19 cellular contexts compared by ENCODE assay signal in the genomic region with DNA sequence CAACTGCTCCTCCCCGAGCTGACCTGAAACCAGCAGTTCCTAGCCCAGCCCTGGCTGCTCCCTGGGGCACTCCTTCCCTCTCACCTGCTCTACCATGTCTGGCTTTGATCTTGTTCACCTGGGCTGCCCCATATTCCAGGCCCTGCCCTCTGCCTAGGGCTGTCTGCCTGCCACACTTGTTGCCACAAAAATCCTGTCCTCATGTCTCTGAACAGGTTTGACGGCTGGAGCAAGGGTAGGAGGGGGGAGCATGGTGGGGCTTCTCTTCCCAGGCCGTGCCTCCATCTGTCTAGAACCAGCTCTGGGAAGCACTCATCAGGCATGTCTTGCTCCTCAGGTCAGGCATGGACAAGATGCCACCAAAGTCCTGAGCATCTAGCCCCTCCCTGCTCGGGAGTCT. TPM values are rescaled to one million over a fixed set of nuclear protein-coding genes. Genes with fewer than 3 reads are reported as not detected.
A peak's percentile ranks its signal among the peaks of the same experiment; 100 is the strongest.
DNase-seq lines count a peak whose midpoint lies in the region; ATAC-seq, FAIRE-seq and TF ChIP-seq lines count a peak whose summit lies in the region.
"Had no signal": no experiment of that assay in that cellular context is flagged by ENCODE, and none has a peak within 500 bp of the region (broad histone marks: within the 10 kb centered on the region; RNA-seq: fewer than 3 reads in every experiment).

No MANE protein-coding gene starts in this region.

- no peaks in the 10 kb centered on the region for H3K9me1 ChIP-seq in endothelial cell of umbilical vein (replicated peaks; ENCODE audit: control insufficient read depth, extremely low read depth, insufficient read depth, low read length)

- no peaks in the 10 kb centered on the region for H4K20me1 ChIP-seq in endothelial cell of umbilical vein (replicated peaks; ENCODE audit: control insufficient read depth, extremely low read depth, insufficient read depth, low read length)

- CTCF ChIA-PET in endothelial cell of umbilical vein (lab: Charles Lee): interaction anchor here (2.2 to 7.6 kb wide), 6 partner anchors 19 to 105 kb away, joined by 13 to 89 read pairs (median 18); partner anchors contain the start of gene CTTNBP2NL

- no peak for DNase-seq in left ventricle myocardium inferior
- no peak for DNase-seq in heart left ventricle
- peak; percentile 25 for DNase-seq in endothelial cell of umbilical vein (ENCODE audit: low read depth, low spot score)
- no peak for DNase-seq in effector CD8-positive, alpha-beta T cell (lab: John Stamatoyannopoulos, UW)
- no peak for DNase-seq in GM20000 (ENCODE audit: low spot score)
- no peak for DNase-seq in iPS-NIHi11 (ENCODE audit: low spot score)
- DNase-seq: activated T-cell treated with anti-CD3 and anti-CD28 coated beads, Interleukin-2, amount 50 U/mL, for 72 hours; gastrocnemius medialis; GOT3; Karpas-422; kidney; naive B cell; NCI-H1436 treated with DMSO at 0.1 percent for 48 hours; RPMI8226; stimulated activated CD4-positive, alpha-beta T cell treated with anti-CD3 and anti-CD28 coated beads, Interleukin-4, amount 100 ng/mL, for 4 hours had no signal

- H3K9me3 Mint-ChIP-seq in nephron: no peaks in the 10 kb centered on the region
- H3K9me3 Mint-ChIP-seq: activated T-cell treated with anti-CD3 and anti-CD28 coated beads, Interleukin-2, amount 50 U/mL, for 72 hours; stimulated activated effector memory CD8-positive, alpha-beta T cell treated with anti-CD3 and anti-CD28 coated beads, Interleukin-12 subunit alpha, Interleukin-12 subunit beta, amount 100 ng/mL, for 72 hours had no signal

- H3K4me1 ChIP-seq in left ventricle myocardium inferior (peaks cover 35% of the 10 kb centered on the region), heart left ventricle (peaks cover 0 to 31% (median 14%) of the 10 kb centered on the region in 12 donors), endothelial cell of umbilical vein (ENCODE audit: control insufficient read depth, extremely low read depth, insufficient read depth, low read length) (peaks cover 28% of the 10 kb centered on the region)

- no peak overlapping the region for H2AFZ ChIP-seq in endothelial cell of umbilical vein (ENCODE audit: low read depth, low read length)

- POLR2A ChIA-PET in endothelial cell of umbilical vein (lab: Charles Lee): no interaction called here

- H3K4me3 Mint-ChIP-seq in nephron: no peak overlapping the region
- H3K4me3 Mint-ChIP-seq: activated T-cell treated with anti-CD3 and anti-CD28 coated beads, Interleukin-2, amount 50 U/mL, for 72 hours; stimulated activated effector memory CD8-positive, alpha-beta T cell treated with anti-CD3 and anti-CD28 coated beads, Interleukin-12 subunit alpha, Interleukin-12 subunit beta, amount 100 ng/mL, for 72 hours had no signal

- H3K9ac ChIP-seq in endothelial cell of umbilical vein (replicated peaks; ENCODE audit: extremely low read depth, insufficient read depth, low read length): no peak overlapping the region

- no peak for FAIRE-seq in endothelial cell of umbilical vein (lab: Jason Lieb, UNC)
- FAIRE-seq: kidney had no signal

- peaks cover 8% of the 10 kb centered on the region for H3K36me3 Mint-ChIP-seq in nephron (ENCODE audit: low read depth)
- H3K36me3 Mint-ChIP-seq: naive B cell; stimulated activated effector memory CD8-positive, alpha-beta T cell treated with anti-CD3 and anti-CD28 coated beads, Interleukin-12 subunit alpha, Interleukin-12 subunit beta, amount 100 ng/mL, for 72 hours had no signal

- H3K9me3 ChIP-seq in left ventricle myocardium inferior (replicated peaks): no peaks in the 10 kb centered on the region
- H3K9me3 ChIP-seq in heart left ventricle: no peaks in the 10 kb centered on the region
- no peaks in the 10 kb centered on the region for H3K9me3 ChIP-seq in endothelial cell of umbilical vein (replicated peaks; ENCODE audit: control insufficient read depth, insufficient read depth, low read length)
- H3K9me3 ChIP-seq: gastrocnemius medialis had no signal

- H3K4me3 ChIP-seq in left ventricle myocardium inferior: no peak overlapping the region
- no peak overlapping the region for H3K4me3 ChIP-seq in heart left ventricle
- no peak overlapping the region for H3K4me3 ChIP-seq in endothelial cell of umbilical vein (replicated peaks in 1 of 3; ENCODE audit: insufficient read depth in 1 of 3, low read depth in 1 of 3, low read length in 3 of 3)
- H3K4me3 ChIP-seq: gastrocnemius medialis had no signal

- dilution Hi-C loops in endothelial cell of umbilical vein (cut with MboI; ENCODE audit: extremely low pct_ligation_motif_present, low sequenced_read_pairs): no loop called here

- peak overlapping the region in 2 of 3 experiments; percentile 2 to 25 for H3K27ac Mint-ChIP-seq in nephron
- H3K27ac Mint-ChIP-seq: activated T-cell treated with anti-CD3 and anti-CD28 coated beads, Interleukin-2, amount 50 U/mL, for 72 hours; stimulated activated effector memory CD8-positive, alpha-beta T cell treated with anti-CD3 and anti-CD28 coated beads, Interleukin-12 subunit alpha, Interleukin-12 subunit beta, amount 100 ng/mL, for 72 hours had no signal

- TF ChIP-seq POLR2A in heart left ventricle (IDR thresholded peaks at IDR 0.05): no peak
- no peak for TF ChIP-seq POLR2A in endothelial cell of umbilical vein (IDR thresholded peaks at IDR 0.05; ENCODE audit: low read depth, low read length)

- peaks cover 24% of the 10 kb centered on the region for H3K4me1 Mint-ChIP-seq in nephron

- TF ChIP-seq CTCF in left ventricle myocardium inferior (IDR thresholded peaks at IDR 0.05; ENCODE audit: borderline replicate concordance) (no peak), heart left ventricle (IDR thresholded peaks at IDR 0.05) (no peak), endothelial cell of umbilical vein (IDR thresholded peaks at IDR 0.05; ENCODE audit: extremely low read depth in 1 of 2, insufficient read depth in 1 of 2, low read depth in 1 of 2, low read length in 2 of 2) (no peak), nephron (IDR thresholded peaks at IDR 0.05; ENCODE audit: unreplicated experiment in 3 of 3) (no peak), GM20000 (IDR thresholded peaks at IDR 0.05; ENCODE audit: extremely low read depth, missing control alignments) (no peak)

- WGBS in heart left ventricle, 4 donors: 68 to 77% (median 75%) methylated on average over 3 to 4 of the region's 4 CpGs

- H3K36me3 ChIP-seq in left ventricle myocardium inferior: no peaks in the 10 kb centered on the region
- peaks cover 0 to 3% (median 0%) of the 10 kb centered on the region in 9 donors for H3K36me3 ChIP-seq in heart left ventricle
- H3K36me3 ChIP-seq in endothelial cell of umbilical vein (ENCODE audit: control insufficient read depth in 2 of 2, extremely low read depth in 1 of 2, insufficient read depth in 2 of 2, low read length in 2 of 2): peaks cover 3 to 6% of the 10 kb centered on the region in 2 experiments
- H3K36me3 ChIP-seq: gastrocnemius medialis had no signal

- ATAC-seq in heart left ventricle: no peak
- no peak for ATAC-seq in GM21526 (IDR thresholded peaks at IDR 0.05; ENCODE audit: low FRiP score, unreplicated experiment)
- ATAC-seq: activated T-cell treated with anti-CD3 and anti-CD28 coated beads, Interleukin-2, amount 50 U/mL, for 72 hours; gastrocnemius medialis; stimulated activated effector memory CD8-positive, alpha-beta T cell treated with anti-CD3 and anti-CD28 coated beads, Interleukin-12 subunit alpha, Interleukin-12 subunit beta, amount 100 ng/mL, for 72 hours had no signal

- H3K27ac ChIP-seq in left ventricle myocardium inferior (replicated peaks) (peak overlapping the region; percentile 81), heart left ventricle (peak overlapping the region in 5 of 12 donors; percentile 1 to 77 (median 9)), endothelial cell of umbilical vein (ENCODE audit: insufficient read depth, low read depth, low read length) (peak overlapping the region; percentile 59)
- H3K27ac ChIP-seq: gastrocnemius medialis had no signal

- H3K79me2 ChIP-seq in endothelial cell of umbilical vein (ENCODE audit: control insufficient read depth, insufficient read depth, low read length): no peaks in the 10 kb centered on the region

- intact Hi-C loops in left ventricle myocardium inferior (cut with micrococcal nuclease) (no loop called here), heart left ventricle (cut with DNase I) (loop anchor here in 2 of 10 donors (10.0 kb wide), 1 partner anchor 240 kb away; the partner anchor contains the start of gene RHOC (in 2 of the 2)), endothelial cell of umbilical vein (cut with micrococcal nuclease) (no loop called here)

- no peak overlapping the region for H3K4me2 ChIP-seq in endothelial cell of umbilical vein (ENCODE audit: insufficient read depth, low read length)

- no peaks in the 10 kb centered on the region for H3K27me3 Mint-ChIP-seq in nephron (ENCODE audit: low read depth)

- H3K27me3 ChIP-seq in left ventricle myocardium inferior (ENCODE audit: low read depth) (no peaks in the 10 kb centered on the region), heart left ventricle (no peaks in the 10 kb centered on the region), endothelial cell of umbilical vein (ENCODE audit: control insufficient read depth in 2 of 2, insufficient read depth in 2 of 2, low read length in 2 of 2) (no peaks in the 10 kb centered on the region)
- H3K27me3 ChIP-seq: gastrocnemius medialis had no signal

- no TSS peak for BruUV-seq in endothelial cell of umbilical vein (replicated peaks; lab: Mats Ljungman, UMichigan)

TF ChIP-seq in endothelial cell of umbilical vein, 7 proteins besides CTCF, POLR2A, EP300 and RAD21:
- TF ChIP-seq FOS (IDR thresholded peaks at IDR 0.05; ENCODE audit: borderline replicate concordance, insufficient read depth, low read length) (no peak), EZH2 (IDR thresholded peaks at IDR 0.05; ENCODE audit: borderline replicate concordance, low read depth, low read length, severe bottlenecking) (no peak), POLR2AphosphoS5 (IDR thresholded peaks at IDR 0.05; ENCODE audit: insufficient read depth, low read depth, low read length) (peak; percentile 54)
- TF ChIP-seq, protein P1, sequence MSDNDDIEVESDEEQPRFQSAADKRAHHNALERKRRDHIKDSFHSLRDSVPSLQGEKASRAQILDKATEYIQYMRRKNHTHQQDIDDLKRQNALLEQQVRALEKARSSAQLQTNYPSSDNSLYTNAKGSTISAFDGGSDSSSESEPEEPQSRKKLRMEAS (IDR thresholded peaks at IDR 0.05; ENCODE audit: insufficient read depth, insufficient read length): no peak

RNA-seq across cellular contexts. Expression of gene WNT2B, which starts 44.3 kb away (rescaled TPM):
- 1.7 TPM for total RNA-seq in left ventricle myocardium inferior
- total RNA-seq in heart left ventricle: 10 to 100 TPM in 1 of 9 donors, 1 to 10 TPM in 8; 1.6 to 16.2 (median 2.8) TPM
- 1 to 10 TPM in 1 of 2 donors, under 1 TPM in 1; 0.71 to 1.6 TPM for polyA plus RNA-seq in heart left ventricle
- 3.6 and 4.6 TPM in 2 replicates for total RNA-seq in endothelial cell of umbilical vein
- polyA plus RNA-seq in endothelial cell of umbilical vein: 0.92 and 1.5 TPM in 2 replicates
- 0.43 and 0.61 TPM in 2 replicates for polyA plus RNA-seq in endothelial cell of umbilical vein (2011; cell fraction: cytosol; rRNA removed)
- 7.4 and 8.3 TPM in 2 replicates for polyA plus RNA-seq in endothelial cell of umbilical vein (2011; cell fraction: nucleus; rRNA removed)
- polyA plus RNA-seq in endothelial cell of umbilical vein (2012): 1.7 and 2.0 TPM in 2 replicates
- 3.3 and 4.0 TPM in 2 replicates for polyA minus RNA-seq in endothelial cell of umbilical vein
- polyA minus RNA-seq in endothelial cell of umbilical vein (2011; cell fraction: cytosol; rRNA and poly(A)+ RNA removed): 1.0 TPM
- polyA minus RNA-seq in endothelial cell of umbilical vein (2011; cell fraction: nucleus; rRNA and poly(A)+ RNA removed): 7.1 and 8.2 TPM in 2 replicates
- total RNA-seq: T-helper 2 cell treated with Interferon-gamma antibody and Interleukin-4, amounts not matched to agents 100 ng/mL and 5 ng/mL, for 36 hours had no signal
